ENCODE assay signal across 8 cellular contexts in genomic region chr9:127423591-127423933, GRCh38. TPM values are rescaled to one million over a fixed set of nuclear protein-coding genes. Genes with fewer than 3 reads are reported as not detected.
DNase-seq lines count a peak whose midpoint lies in the region; ATAC-seq and TF ChIP-seq lines count a peak whose summit lies in the region.

No MANE protein-coding gene starts in this region.

- H3K27me3 ChIP-seq in DND-41 (ENCODE audit: insufficient read depth, low read length, poor library complexity) (no peaks in the 10 kb centered on the region), NT2/D1 (ENCODE audit: insufficient read depth, insufficient read length) (no peaks in the 10 kb centered on the region), osteoblast (ENCODE audit: insufficient read depth, low read length) (no peaks in the 10 kb centered on the region)

- ATAC-seq in DND-41 (ENCODE audit: insufficient read depth, low read depth) (peak; percentile 1; the same call in 1 of the 3 replicates), HG02973 (IDR thresholded peaks at IDR 0.05; ENCODE audit: unreplicated experiment) (no peak)

- DNase-seq in DND-41 (no peak), NT2/D1 (ENCODE audit: low read depth, low spot score) (no peak), epithelial cell of prostate (ENCODE audit: low read depth, low spot score) (no peak), osteoblast (ENCODE audit: insufficient read length, low spot score, missing footprints) (no peak), anterior cingulate cortex (lab: John Stamatoyannopoulos, UW) (no peak), NCI-H128 (lab: John Stamatoyannopoulos, UW; ENCODE audit: unreplicated experiment) (no peak), activated gamma-delta T cell (lab: John Stamatoyannopoulos, UW) (no peak)

- 0 out of 2 replicates have a peak, but pooled peaks cover 4% of the 10 kb centered on the region for H3K36me3 ChIP-seq in DND-41 (ENCODE audit: insufficient read depth, low read length)
- peaks cover 17% of the 10 kb centered on the region for H3K36me3 ChIP-seq in NT2/D1 (ENCODE audit: insufficient read depth, insufficient read length, low read length)
- peaks cover 4% of the 10 kb centered on the region for H3K36me3 ChIP-seq in osteoblast (ENCODE audit: insufficient read depth, low read length)

- H3K9me3 ChIP-seq in DND-41 (ENCODE audit: insufficient read depth, low read length, severe bottlenecking) (no peaks in the 10 kb centered on the region), NT2/D1 (ENCODE audit: insufficient read depth, low read length) (no peaks in the 10 kb centered on the region), osteoblast (ENCODE audit: low read depth, low read length) (no peaks in the 10 kb centered on the region)

- no peak for TF ChIP-seq CTCF in DND-41 (IDR thresholded peaks at IDR 0.05; ENCODE audit: borderline replicate concordance, extremely low read depth, low read length, poor library complexity, severe bottlenecking)
- TF ChIP-seq CTCF in osteoblast (IDR thresholded peaks at IDR 0.05; ENCODE audit: extremely low read depth, low read depth, low read length), result no peak

- H3K9ac ChIP-seq in DND-41 (ENCODE audit: low read depth, low read length), result peak overlapping the region; percentile 71
- peak overlapping the region; percentile 95 for H3K9ac ChIP-seq in NT2/D1 (ENCODE audit: insufficient read length, low read depth)

- H3K4me2 ChIP-seq in DND-41 (ENCODE audit: insufficient read depth, low read length) (peak overlapping the region; percentile 92), osteoblast (ENCODE audit: insufficient read depth, low read length) (peak overlapping the region; percentile 97)

- H3K4me1 ChIP-seq in DND-41 (ENCODE audit: insufficient read depth, low read length) (peaks cover 31% of the 10 kb centered on the region), NT2/D1 (ENCODE audit: insufficient read depth, insufficient read length) (peaks cover 11% of the 10 kb centered on the region), osteoblast (ENCODE audit: insufficient read depth, low read length) (peaks cover 27% of the 10 kb centered on the region)

- H3K4me3 ChIP-seq in DND-41 (ENCODE audit: low read depth in 1 of 2, low read length in 2 of 2), result peak overlapping the region; percentile 45 to 89
- H3K4me3 ChIP-seq in NT2/D1 (ENCODE audit: insufficient read length, low read depth), result peak overlapping the region; percentile 91
- H3K4me3 ChIP-seq in osteoblast (ENCODE audit: insufficient read depth, low read length), result peak overlapping the region; percentile 99

- H3K27ac ChIP-seq in DND-41 (ENCODE audit: low read length) (peak overlapping the region; percentile 81), epithelial cell of prostate (peak overlapping the region; percentile 86), osteoblast (ENCODE audit: low read depth, low read length) (peak overlapping the region; percentile 84)

- H2AFZ ChIP-seq in DND-41 (ENCODE audit: low read depth, low read length) (peak overlapping the region; percentile 89), osteoblast (ENCODE audit: low read length) (peak overlapping the region; percentile 98)

- H3K79me2 ChIP-seq in DND-41 (ENCODE audit: insufficient read depth, low read length) (peaks cover 42% of the 10 kb centered on the region), osteoblast (ENCODE audit: insufficient read depth, low read length) (peaks cover 54% of the 10 kb centered on the region)

- peaks cover 7% of the 10 kb centered on the region; the same call in 1 of the 2 replicates for H4K20me1 ChIP-seq in DND-41 (ENCODE audit: insufficient read depth, low read length)
- H4K20me1 ChIP-seq in osteoblast (ENCODE audit: insufficient read depth, low read length), result peaks cover 6% of the 10 kb centered on the region

RNA-seq across cellular contexts. Expression of gene ZNF79, which starts 0.6 kb away (rescaled TPM):
- 11.9 and 13.3 TPM in 2 replicates for total RNA-seq in osteoblast

RNA-seq across cellular contexts. Expression of gene SLC2A8, which starts 26.6 kb away (rescaled TPM):
- 5.4 and 6.8 TPM in 2 replicates for total RNA-seq in osteoblast

RNA-seq across cellular contexts. Expression of gene RPL12, which starts 27.6 kb away (rescaled TPM):
- total RNA-seq in osteoblast, result 1,103 and 1,259 TPM in 2 replicates

RNA-seq across cellular contexts. Expression of gene LRSAM1, which starts 27.7 kb away (rescaled TPM):
- total RNA-seq in osteoblast, result 12.3 and 13.0 TPM in 2 replicates
